In the genomic region with DNA sequence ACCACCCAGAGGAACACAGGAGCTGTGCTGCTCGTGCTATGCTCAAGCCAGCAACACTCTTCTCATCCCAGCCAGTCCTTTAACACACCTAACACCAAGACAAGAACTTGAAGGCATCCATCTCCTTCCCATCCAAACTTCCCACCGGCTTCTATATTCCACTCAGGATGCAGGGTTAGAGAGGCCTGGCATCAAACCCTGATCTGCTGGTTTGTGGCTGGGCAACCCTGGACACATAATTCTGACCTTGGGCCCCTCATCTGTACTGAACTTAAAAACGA, we compare ENCODE assay signal across 11 cellular contexts. TPM values are rescaled to one million over a fixed set of nuclear protein-coding genes. Genes with fewer than 3 reads are reported as not detected.
DNase-seq lines count a peak whose midpoint lies in the region; ATAC-seq and TF ChIP-seq lines count a peak whose summit lies in the region.
"Had no signal": no experiment of that assay in that cellular context is flagged by ENCODE, and none has a peak within 500 bp of the region (broad histone marks: within the 10 kb centered on the region; RNA-seq: fewer than 3 reads in every experiment).

No MANE protein-coding gene starts in this region.

- BruUV-seq in Panc1 (replicated peaks; lab: Mats Ljungman, UMichigan) = no TSS peak

- peaks cover 35% of the 10 kb centered on the region for H3K36me3 ChIP-seq in Panc1 (ENCODE audit: control insufficient read depth, insufficient read depth, low read length)
- H3K36me3 ChIP-seq in spleen = peaks cover 0 to 44% (median 32%) of the 10 kb centered on the region in 6 donors

- H3K4me3 Mint-ChIP-seq in T-helper 2 cell treated with Interferon-gamma antibody and Interleukin-4, amounts not matched to agents 5 μg/mL and 100 μg/mL, for 36 hours = peak overlapping the region; percentile 98
- H3K4me3 Mint-ChIP-seq in endothelial cell (ENCODE audit: unreplicated experiment) = peak overlapping the region; percentile 3

- intact Hi-C loops in Panc1 (cut with micrococcal nuclease; ENCODE audit: unreplicated experiment) (no loop called here), spleen (cut with DNase I; ENCODE audit: low total_unique reads) (no loop called here)

- H3K27me3 ChIP-seq in Panc1 (ENCODE audit: control insufficient read depth, insufficient read depth, low read length) (no peaks in the 10 kb centered on the region), spleen (replicated peaks in 1 of 7) (no peaks in the 10 kb centered on the region)

- CTCF ChIA-PET in Panc1 (lab: Charles Lee) = no interaction called here

- H3K27ac Mint-ChIP-seq in T-helper 2 cell treated with Interferon-gamma antibody and Interleukin-4, amounts not matched to agents 5 μg/mL and 100 μg/mL, for 36 hours = peak overlapping the region; percentile 98
- no peak overlapping the region for H3K27ac Mint-ChIP-seq in endothelial cell (ENCODE audit: unreplicated experiment)

- in situ Hi-C loops in Panc1 (cut with HindIII; ENCODE audit: low pct_unique_long_range_greater_than_20kb, low sequenced_read_pairs) = no loop called here

- DNase-seq in T-helper 2 cell treated with Interferon-gamma antibody and Interleukin-4, amounts not matched to agents 5 μg/mL and 100 μg/mL, for 36 hours (ENCODE audit: low spot score) = no peak
- DNase-seq in T-helper 2 cell = no peak
- no peak for DNase-seq in Panc1 (ENCODE audit: low read depth, low spot score)
- no peak for DNase-seq in endothelial cell (ENCODE audit: low spot score)
- no peak for DNase-seq in spleen
- no peak for DNase-seq in NCI-H128 (lab: John Stamatoyannopoulos, UW; ENCODE audit: unreplicated experiment)
- no peak for DNase-seq in 8988T
- DNase-seq: lower lobe of right lung; OCI-M1; stimulated activated CD4-positive, alpha-beta T cell treated with anti-CD3 and anti-CD28 coated beads, Interleukin-4, amount 100 ng/mL, for 24 hours had no signal

- POLR2A ChIA-PET in Panc1 (lab: Charles Lee) = no interaction called here

- H3K4me3 ChIP-seq in Panc1 (ENCODE audit: low read depth in 2 of 2, low read length in 2 of 2) (peak overlapping the region; percentile 82 to 84; a peak in 3 of 4 replicates), spleen (peak overlapping the region in 4 of 8 donors; percentile 52 to 85 (median 63))

- H3K27ac ChIP-seq in Panc1 (ENCODE audit: low read length) = peak overlapping the region; percentile 96
- H3K27ac ChIP-seq in spleen = peak overlapping the region in 5 of 8 donors; percentile 92 to 98 (median 95)
- H3K27ac ChIP-seq: lower lobe of right lung had no signal

- TF ChIP-seq POLR2A in spleen (IDR thresholded peaks at IDR 0.05) = no peak

- H3K9me3 Mint-ChIP-seq in T-helper 2 cell treated with Interferon-gamma antibody and Interleukin-4, amounts not matched to agents 5 μg/mL and 100 μg/mL, for 36 hours = no peaks in the 10 kb centered on the region
- H3K9me3 Mint-ChIP-seq in endothelial cell (ENCODE audit: unreplicated experiment) = no peaks in the 10 kb centered on the region

- peaks cover 51% of the 10 kb centered on the region for H3K36me3 Mint-ChIP-seq in T-helper 2 cell treated with Interferon-gamma antibody and Interleukin-4, amounts not matched to agents 5 μg/mL and 100 μg/mL, for 36 hours (ENCODE audit: low read depth)
- H3K36me3 Mint-ChIP-seq in endothelial cell (ENCODE audit: low read depth, unreplicated experiment) = peaks cover 16% of the 10 kb centered on the region

- peaks cover 77% of the 10 kb centered on the region for H3K4me1 Mint-ChIP-seq in T-helper 2 cell treated with Interferon-gamma antibody and Interleukin-4, amounts not matched to agents 5 μg/mL and 100 μg/mL, for 36 hours (ENCODE audit: low read depth)
- H3K4me1 Mint-ChIP-seq in endothelial cell (ENCODE audit: unreplicated experiment) = peaks cover 32% of the 10 kb centered on the region

- H3K4me1 ChIP-seq in Panc1 (ENCODE audit: control insufficient read depth, insufficient read depth, low read length) (peaks cover 35% of the 10 kb centered on the region), spleen (peaks cover 41 to 78% (median 66%) of the 10 kb centered on the region in 6 donors)

- H3K9me3 ChIP-seq in Panc1 (ENCODE audit: control insufficient read depth, insufficient read depth, low read depth, low read length) (no peaks in the 10 kb centered on the region), spleen (no peaks in the 10 kb centered on the region)
- H3K9me3 ChIP-seq: lower lobe of right lung had no signal

- WGBS in spleen, 5 donors = 49 to 67% (median 55%) methylated on average over 3 of the region's 3 CpGs

- no peaks in the 10 kb centered on the region for H3K27me3 Mint-ChIP-seq in T-helper 2 cell treated with Interferon-gamma antibody and Interleukin-4, amounts not matched to agents 5 μg/mL and 100 μg/mL, for 36 hours (ENCODE audit: low read depth)
- peaks cover 11% of the 10 kb centered on the region for H3K27me3 Mint-ChIP-seq in endothelial cell (ENCODE audit: unreplicated experiment)

- no peak for ATAC-seq in Panc1
- ATAC-seq in GM21576 (IDR thresholded peaks at IDR 0.05; ENCODE audit: unreplicated experiment) = no peak
- ATAC-seq: lower lobe of right lung had no signal

- TF ChIP-seq CTCF in Panc1 (IDR thresholded peaks at IDR 0.05) (no peak), endothelial cell (IDR thresholded peaks at IDR 0.05; ENCODE audit: unreplicated experiment) (no peak), spleen (IDR thresholded peaks at IDR 0.05 in 8 of 11, conservative IDR thresholded peaks at IDR 0.05 in 3 of 11) (no peak)

RNA-seq across cellular contexts. Expression of a gene that starts 5.6 kb away (rescaled TPM):
- total RNA-seq in Panc1 (2021; ENCODE audit: unreplicated experiment) (0.41 TPM), endothelial cell (ENCODE audit: unreplicated experiment) (0.13 TPM), spleen (10 to 100 TPM; 36.4 to 68.6 (median 62.1) TPM)
- polyA plus RNA-seq in Panc1 (2012; ENCODE audit: insufficient read length) = 0.17 TPM
- 10 to 100 TPM; 27.9 to 61.1 (median 45.6) TPM for polyA plus RNA-seq in spleen

RNA-seq across cellular contexts. Expression of a gene that starts 15.6 kb away (rescaled TPM):
- total RNA-seq in Panc1 (2021; ENCODE audit: unreplicated experiment) (97.1 TPM), endothelial cell (ENCODE audit: unreplicated experiment) (59.8 TPM), spleen (10 to 100 TPM; 67.8 to 94.2 (median 80.9) TPM)
- polyA plus RNA-seq in Panc1 (2012; ENCODE audit: insufficient read length) = 143 TPM
- polyA plus RNA-seq in spleen = 100 to 1,000 TPM in 2 of 3 donors, 10 to 100 TPM in 1; 80.8 to 108 (median 107) TPM

Comparison
In these comparisons a context has a peak if more than half of its experiments do, and no peak if none do; other contexts are left out.
1. RNA of a gene that starts 5.6 kb away (total RNA-seq): 36.4 to 68.6 TPM in spleen; 0.41 TPM in Panc1 (single experiment) and 0.13 TPM in endothelial cell (single experiment); every median in the first group is over 10 times any median in the second.